17 cellular contexts compared by ENCODE assay signal in genomic region chr15:25804451-25804850, GRCh38. TPM values are rescaled to one million over a fixed set of nuclear protein-coding genes. Genes with fewer than 3 reads are reported as not detected.
"Had no signal": no experiment of that assay in that cellular context is flagged by ENCODE, and none has a peak within 500 bp of the region (broad histone marks: within the 10 kb centered on the region; RNA-seq: fewer than 3 reads in every experiment).

No MANE protein-coding gene starts in this region.

- H3K4me3 ChIP-seq: lung, sigmoid colon, skin epidermis, suprapubic skin, tibial nerve had no signal

- H3K9me3 ChIP-seq: sigmoid colon, suprapubic skin, tibial nerve had no signal

- DNase-seq: effector memory CD8-positive, alpha-beta T cell; foreskin keratinocyte; immature natural killer cell; left colon; left ventricle myocardium superior; mesenchymal stem cell; midbrain; naive B cell; sigmoid colon; stimulated activated CD4-positive, alpha-beta T cell treated with anti-CD3 and anti-CD28 coated beads, Interleukin-2, amount 100 ng/mL, for 48 hours; stimulated activated naive CD4-positive, alpha-beta T cell treated with Interleukin-2 at 50 U/mL for 16 hours had no signal

- H3K27ac ChIP-seq: epithelial cell of prostate, foreskin keratinocyte, sigmoid colon, skin epidermis, suprapubic skin, tibial nerve had no signal

- H3K27me3 ChIP-seq: foreskin keratinocyte, sigmoid colon, suprapubic skin, tibial nerve had no signal

- ATAC-seq: effector memory CD8-positive, alpha-beta T cell; foreskin keratinocyte; left colon; left ventricle myocardium superior had no signal

- H3K4me1 ChIP-seq: foreskin keratinocyte, sigmoid colon had no signal

- H3K36me3 ChIP-seq: sigmoid colon, suprapubic skin, tibial nerve had no signal

RNA-seq across cellular contexts. Expression of gene ATP10A, which starts 58.7 kb away (rescaled TPM):
- total RNA-seq: foreskin keratinocyte, pulmonary artery endothelial cell had no signal
- polyA plus RNA-seq: foreskin keratinocyte had no signal
